In the genomic region with DNA sequence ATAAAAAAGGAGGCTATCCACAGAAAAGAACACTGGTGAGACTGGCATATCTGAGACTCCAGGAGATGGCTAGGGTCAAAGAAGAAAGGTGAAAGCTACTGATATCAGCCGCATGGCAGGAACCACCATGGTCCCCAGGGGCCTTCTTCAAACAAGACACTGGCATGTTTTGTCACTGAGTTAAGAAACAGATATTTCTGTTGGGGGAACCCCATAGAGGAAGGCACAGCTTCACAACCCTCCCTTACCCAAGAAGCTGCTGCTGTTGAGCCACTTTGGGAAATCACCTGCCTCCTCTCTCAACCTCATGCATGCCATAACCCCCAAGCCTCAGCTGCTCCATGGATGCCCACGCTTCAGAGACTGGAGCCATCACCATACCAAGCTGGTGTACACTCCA, we compare ENCODE assay signal across 14 cellular contexts. TPM values are rescaled to one million over a fixed set of nuclear protein-coding genes. Genes with fewer than 3 reads are reported as not detected.
DNase-seq lines count a peak whose midpoint lies in the region; ATAC-seq and TF ChIP-seq lines count a peak whose summit lies in the region.
"Had no signal": no experiment of that assay in that cellular context is flagged by ENCODE, and none has a peak within 500 bp of the region (broad histone marks: within the 10 kb centered on the region; RNA-seq: fewer than 3 reads in every experiment).

No MANE protein-coding gene starts in this region.

- no peaks in the 10 kb centered on the region for H3K9me3 ChIP-seq in SJCRH30 (replicated peaks)
- H3K9me3 ChIP-seq: heart left ventricle had no signal

- no peak overlapping the region for H3K4me3 ChIP-seq in SJCRH30
- H3K4me3 ChIP-seq: heart left ventricle had no signal

- H3K4me3 Mint-ChIP-seq in activated T-helper 17 cell treated with anti-CD3 and anti-CD28 coated beads, Interleukin-2, amount 50 U/mL, for 72 hours = no peak overlapping the region
- no peak overlapping the region for H3K4me3 Mint-ChIP-seq in T-helper 2 cell treated with Interferon-gamma antibody and Interleukin-4, amounts not matched to agents 5 μg/mL and 100 μg/mL, for 36 hours
- H3K4me3 Mint-ChIP-seq: CD4-positive, alpha-beta memory T cell had no signal

- H3K27ac ChIP-seq in SJCRH30 = no peak overlapping the region
- H3K27ac ChIP-seq: heart left ventricle, KMS-11 had no signal

- H3K4me1 ChIP-seq in SJCRH30 = no peaks in the 10 kb centered on the region
- H3K4me1 ChIP-seq: heart left ventricle had no signal

- H3K36me3 ChIP-seq in SJCRH30 = no peaks in the 10 kb centered on the region
- H3K36me3 ChIP-seq: heart left ventricle had no signal

- no peaks in the 10 kb centered on the region for H3K36me3 Mint-ChIP-seq in activated T-helper 17 cell treated with anti-CD3 and anti-CD28 coated beads, Interleukin-2, amount 50 U/mL, for 72 hours (ENCODE audit: low read depth)
- H3K36me3 Mint-ChIP-seq in T-helper 2 cell treated with Interferon-gamma antibody and Interleukin-4, amounts not matched to agents 5 μg/mL and 100 μg/mL, for 36 hours (ENCODE audit: low read depth) = no peaks in the 10 kb centered on the region
- H3K36me3 Mint-ChIP-seq: CD4-positive, alpha-beta memory T cell had no signal

- no peaks in the 10 kb centered on the region for H3K4me1 Mint-ChIP-seq in activated T-helper 17 cell treated with anti-CD3 and anti-CD28 coated beads, Interleukin-2, amount 50 U/mL, for 72 hours
- H3K4me1 Mint-ChIP-seq in T-helper 2 cell treated with Interferon-gamma antibody and Interleukin-4, amounts not matched to agents 5 μg/mL and 100 μg/mL, for 36 hours (ENCODE audit: low read depth) = peaks cover 4% of the 10 kb centered on the region

- in situ Hi-C loops in GM13977 (cut with MboI; ENCODE audit: low pct_unique_long_range_greater_than_20kb, low sequenced_read_pairs, unreplicated experiment) = no loop called here

- intact Hi-C loops in Right ventricle myocardium inferior (cut with DNase I) = no loop called here

- no peaks in the 10 kb centered on the region for H3K9me3 Mint-ChIP-seq in activated T-helper 17 cell treated with anti-CD3 and anti-CD28 coated beads, Interleukin-2, amount 50 U/mL, for 72 hours
- H3K9me3 Mint-ChIP-seq in T-helper 2 cell treated with Interferon-gamma antibody and Interleukin-4, amounts not matched to agents 5 μg/mL and 100 μg/mL, for 36 hours = no peaks in the 10 kb centered on the region
- H3K9me3 Mint-ChIP-seq: CD4-positive, alpha-beta memory T cell had no signal

- DNase-seq in GM13977 (ENCODE audit: low spot score) (peak; percentile 42), glomerular visceral epithelial cell (ENCODE audit: extremely low spot score) (no peak), Right ventricle myocardium inferior (ENCODE audit: missing footprints) (no peak), SJCRH30 (no peak)
- no peak for DNase-seq in T-helper 2 cell treated with Interferon-gamma antibody and Interleukin-4, amounts not matched to agents 5 μg/mL and 100 μg/mL, for 36 hours (ENCODE audit: low spot score)
- DNase-seq: activated gamma-delta T cell; CD4-positive, alpha-beta memory T cell; heart left ventricle had no signal

- H3K27me3 Mint-ChIP-seq in activated T-helper 17 cell treated with anti-CD3 and anti-CD28 coated beads, Interleukin-2, amount 50 U/mL, for 72 hours = peaks cover 4% of the 10 kb centered on the region
- H3K27me3 Mint-ChIP-seq in T-helper 2 cell treated with Interferon-gamma antibody and Interleukin-4, amounts not matched to agents 5 μg/mL and 100 μg/mL, for 36 hours (ENCODE audit: low read depth) = no peaks in the 10 kb centered on the region

- peak; percentile 81 for ATAC-seq in GM19467 (IDR thresholded peaks at IDR 0.05; ENCODE audit: unreplicated experiment)
- peak; percentile 79 for ATAC-seq in HG03025 (IDR thresholded peaks at IDR 0.05; ENCODE audit: low FRiP score, unreplicated experiment)
- peak; percentile 40 for ATAC-seq in activated T-helper 17 cell treated with anti-CD3 and anti-CD28 coated beads, Interleukin-2, amount 50 U/mL, for 72 hours (replicated peaks)
- no peak for ATAC-seq in Right ventricle myocardium inferior
- ATAC-seq: heart left ventricle had no signal

- no peaks in the 10 kb centered on the region for H3K27me3 ChIP-seq in SJCRH30

- no peak for TF ChIP-seq CTCF in GM13977 (IDR thresholded peaks at IDR 0.05; ENCODE audit: extremely low read depth, insufficient read depth, missing control alignments)

- no peak overlapping the region for H3K27ac Mint-ChIP-seq in activated T-helper 17 cell treated with anti-CD3 and anti-CD28 coated beads, Interleukin-2, amount 50 U/mL, for 72 hours
- H3K27ac Mint-ChIP-seq in T-helper 2 cell treated with Interferon-gamma antibody and Interleukin-4, amounts not matched to agents 5 μg/mL and 100 μg/mL, for 36 hours = no peak overlapping the region

RNA-seq across cellular contexts. Expression of gene BTNL3, which starts 13.3 kb away (rescaled TPM):
- total RNA-seq in activated T-helper 17 cell treated with anti-CD3 and anti-CD28 coated beads, Interleukin-2, amount 50 U/mL, for 72 hours = not detected
- not detected for total RNA-seq in Right ventricle myocardium inferior
- total RNA-seq in SJCRH30 (2014; rRNA removed; shearing (Covaris generic)) = not detected in 2 replicates
- total RNA-seq: CD4-positive, alpha-beta memory T cell; mononuclear cell; skeletal muscle tissue had no signal
